13 cellular contexts compared by ENCODE assay signal in the genomic region with DNA sequence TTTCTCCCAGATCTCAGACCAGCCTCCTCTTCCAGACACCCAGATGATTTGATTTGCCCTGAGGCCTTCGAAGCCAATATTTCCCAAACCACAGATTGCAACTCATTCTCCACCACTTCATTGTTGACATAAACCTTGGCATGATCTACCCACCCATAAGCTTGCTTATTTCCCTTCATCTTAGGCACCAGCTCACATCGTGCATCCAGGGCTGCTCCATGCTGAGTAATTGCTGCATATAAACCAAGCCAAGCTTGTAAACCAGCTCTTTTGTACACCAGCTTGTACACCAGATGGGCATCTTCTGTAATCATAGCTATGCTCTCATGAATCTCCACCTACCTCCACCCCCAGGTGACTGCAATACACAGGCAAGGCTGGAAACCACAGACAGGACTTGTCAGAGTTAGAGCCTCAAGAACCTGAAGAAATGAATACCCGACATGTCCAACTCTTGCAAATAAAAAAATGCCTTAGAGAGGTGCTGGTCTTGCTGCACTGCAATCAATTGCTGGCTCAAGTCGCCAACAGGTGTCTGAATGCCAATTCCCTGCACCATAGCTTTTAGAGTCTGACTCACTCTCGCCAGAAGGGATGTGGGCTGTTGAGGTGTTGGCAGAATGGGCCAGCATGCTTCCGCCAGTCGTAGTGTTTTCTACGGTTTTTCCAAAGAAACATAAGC. TPM values are rescaled to one million over a fixed set of nuclear protein-coding genes. Genes with fewer than 3 reads are reported as not detected.
DNase-seq lines count a peak whose midpoint lies in the region; ATAC-seq and TF ChIP-seq lines count a peak whose summit lies in the region.
"Had no signal": no experiment of that assay in that cellular context is flagged by ENCODE, and none has a peak within 500 bp of the region (broad histone marks: within the 10 kb centered on the region; RNA-seq: fewer than 3 reads in every experiment).

No MANE protein-coding gene starts in this region.

- H3K9me3 Mint-ChIP-seq in activated naive CD4-positive, alpha-beta T cell treated with anti-CD3 and anti-CD28 coated beads, Interleukin-2, amount 50 U/mL, for 24 hours = peaks cover 7% of the 10 kb centered on the region
- H3K9me3 Mint-ChIP-seq in natural killer cell = no peaks in the 10 kb centered on the region

- intact Hi-C loops in natural killer cell (cut with micrococcal nuclease) = no loop called here
- intact Hi-C loops in posterior vena cava (cut with DNase I) = no loop called here

- peak; percentile 52 for DNase-seq in EH (ENCODE audit: low read depth)
- peak; percentile 43 for DNase-seq in SK-N-DZ (ENCODE audit: low spot score)
- DNase-seq in natural killer cell = no peak
- no peak for DNase-seq in posterior vena cava (ENCODE audit: low spot score)
- DNase-seq in ecto neural progenitor cell (ENCODE audit: low spot score) = no peak
- DNase-seq in HuH-7 (ENCODE audit: low spot score) = no peak
- no peak for DNase-seq in retina
- DNase-seq: activated B cell treated with CpG ODN at 0.5 μM for 24 hours, DMS79, NCI-H2029 treated with DMSO at 0.1 percent for 48 hours, sigmoid colon, testis had no signal

- H3K27me3 Mint-ChIP-seq in activated naive CD4-positive, alpha-beta T cell treated with anti-CD3 and anti-CD28 coated beads, Interleukin-2, amount 50 U/mL, for 24 hours = no peaks in the 10 kb centered on the region
- no peaks in the 10 kb centered on the region for H3K27me3 Mint-ChIP-seq in natural killer cell (ENCODE audit: low read depth in 2 of 2)
- H3K27me3 Mint-ChIP-seq: activated B cell treated with CpG ODN at 0.5 μM for 24 hours had no signal

- peaks cover 96% of the 10 kb centered on the region for H3K4me1 Mint-ChIP-seq in activated naive CD4-positive, alpha-beta T cell treated with anti-CD3 and anti-CD28 coated beads, Interleukin-2, amount 50 U/mL, for 24 hours
- peaks cover 63 to 67% of the 10 kb centered on the region in 2 donors for H3K4me1 Mint-ChIP-seq in natural killer cell

- peak overlapping the region; percentile 69 for H3K4me3 Mint-ChIP-seq in activated naive CD4-positive, alpha-beta T cell treated with anti-CD3 and anti-CD28 coated beads, Interleukin-2, amount 50 U/mL, for 24 hours
- peak overlapping the region; percentile 17 for H3K4me3 Mint-ChIP-seq in natural killer cell
- H3K4me3 Mint-ChIP-seq: activated B cell treated with CpG ODN at 0.5 μM for 24 hours had no signal

- peaks cover 20% of the 10 kb centered on the region for H3K36me3 Mint-ChIP-seq in activated naive CD4-positive, alpha-beta T cell treated with anti-CD3 and anti-CD28 coated beads, Interleukin-2, amount 50 U/mL, for 24 hours
- peaks cover 8% of the 10 kb centered on the region for H3K36me3 Mint-ChIP-seq in natural killer cell

- TF ChIP-seq CTCF in natural killer cell (IDR thresholded peaks at IDR 0.05) = no peak

- ATAC-seq in natural killer cell = peak in 2 of 3 donors; percentile 60 to 65

- peak overlapping the region; percentile 91 for H3K27ac Mint-ChIP-seq in activated naive CD4-positive, alpha-beta T cell treated with anti-CD3 and anti-CD28 coated beads, Interleukin-2, amount 50 U/mL, for 24 hours
- H3K27ac Mint-ChIP-seq in natural killer cell = peak overlapping the region; percentile 50 to 73
- H3K27ac Mint-ChIP-seq: activated B cell treated with CpG ODN at 0.5 μM for 24 hours had no signal

RNA-seq across cellular contexts. Expression of gene TRABD2A, which starts 31.5 kb away (rescaled TPM):
- polyA plus RNA-seq in SK-N-DZ (2014; cell fraction: cytosol; rRNA removed) = 0.29 and 0.59 TPM in 2 replicates
- polyA plus RNA-seq in SK-N-DZ (2014; cell fraction: nucleus; rRNA removed) = not detected in 2 replicates
- total RNA-seq in natural killer cell (1 to 10 TPM; 1.4 to 6.3 (median 6.3) TPM), posterior vena cava (1 to 10 TPM; 1.0 to 2.6 TPM)

RNA-seq across cellular contexts. Expression of gene TMSB10, which starts 56.0 kb away (rescaled TPM):
- 5,716 and 6,225 TPM in 2 replicates for polyA plus RNA-seq in SK-N-DZ (2014; cell fraction: cytosol; rRNA removed)
- polyA plus RNA-seq in SK-N-DZ (2014; cell fraction: nucleus; rRNA removed) = 3,361 and 4,439 TPM in 2 replicates
- total RNA-seq in natural killer cell = 1,000 to 10,000 TPM; 1,247 to 1,683 (median 1,557) TPM
- total RNA-seq in posterior vena cava = 1,000 to 10,000 TPM; 1,249 to 1,274 TPM

Comparison
In these comparisons a context has a peak if more than half of its experiments do, and no peak if none do; other contexts are left out.
1. DNase-seq: peak in EH (single experiment) and SK-N-DZ (single experiment); none in natural killer cell (single experiment), posterior vena cava (single experiment), ecto neural progenitor cell (single experiment), HuH-7 (single experiment) and retina (single experiment).